ENCODE assay signal across 8 cellular contexts in the genomic region with DNA sequence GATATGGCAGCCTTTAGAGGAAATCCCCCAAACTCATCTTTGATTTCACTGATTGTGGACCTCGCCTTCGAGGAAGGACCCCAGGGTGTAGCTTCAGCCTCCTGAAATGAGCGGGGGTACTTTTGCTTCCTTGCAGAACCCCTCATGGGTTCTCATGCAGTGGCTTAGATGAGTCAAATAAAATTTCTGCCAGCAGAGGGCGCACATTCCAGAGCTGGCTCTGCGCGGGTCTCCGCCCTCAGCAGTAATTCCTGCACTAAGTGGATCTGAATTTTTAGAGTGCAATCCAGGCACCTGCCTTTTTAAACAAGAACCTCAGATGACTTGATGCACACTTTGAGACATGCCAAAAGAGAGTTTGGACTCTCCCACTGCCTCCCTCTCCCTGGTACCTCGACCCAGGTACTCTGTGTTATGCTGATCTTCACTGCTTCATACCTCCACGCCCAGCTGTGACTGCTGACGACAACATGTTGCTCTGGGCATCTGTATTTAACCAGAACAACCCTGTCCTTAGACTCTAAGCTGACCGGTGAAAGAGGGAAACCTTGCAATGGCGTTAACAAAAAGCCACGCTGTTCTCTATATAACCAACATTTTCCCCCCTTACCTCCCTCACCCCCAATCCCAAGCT. TPM values are rescaled to one million over a fixed set of nuclear protein-coding genes. Genes with fewer than 3 reads are reported as not detected.
DNase-seq lines count a peak whose midpoint lies in the region; ATAC-seq and TF ChIP-seq lines count a peak whose summit lies in the region.

No MANE protein-coding gene starts in this region.

- H3K36me3 Mint-ChIP-seq in immature natural killer cell: no peaks in the 10 kb centered on the region

- no peak overlapping the region for H3K27ac Mint-ChIP-seq in immature natural killer cell

- TF ChIP-seq CTCF in retinal pigment epithelial cell (conservative IDR thresholded peaks at IDR 0.05; ENCODE audit: low read depth, low read length): peak; percentile 81

- peak; percentile 90 for ATAC-seq in GM19023 (IDR thresholded peaks at IDR 0.05; ENCODE audit: unreplicated experiment)
- ATAC-seq in HG03280 (IDR thresholded peaks at IDR 0.05; ENCODE audit: unreplicated experiment): peak; percentile 71
- ATAC-seq in Right ventricle myocardium superior (ENCODE audit: poor library complexity): peak; percentile 90

- intact Hi-C loops in Right ventricle myocardium superior (cut with DNase I): loop anchor here (10.0 kb wide), 1 partner anchor 109 kb away; no protein-coding TSS in a partner anchor

- H3K9me3 Mint-ChIP-seq in immature natural killer cell: no peaks in the 10 kb centered on the region

- no peak overlapping the region for H3K4me3 Mint-ChIP-seq in immature natural killer cell

- peaks cover 3 to 21% (median 5%) of the 10 kb centered on the region in 3 donors for H3K27me3 Mint-ChIP-seq in immature natural killer cell (ENCODE audit: low read depth in 3 of 3)

- peak; percentile 4 for DNase-seq in COR-L47 (lab: John Stamatoyannopoulos, UW)
- DNase-seq in NCI-H82 treated with DMSO at 0.1 percent for 48 hours (lab: John Stamatoyannopoulos, UW; ENCODE audit: unreplicated experiment): peak; percentile 37
- DNase-seq in activated naive CD4-positive, alpha-beta T cell treated with Interleukin-2 at 50 U/mL for 16 hours: peak; percentile 8
- peak; percentile 47 for DNase-seq in Right ventricle myocardium superior
- DNase-seq in retinal pigment epithelial cell (ENCODE audit: low read depth): peak; percentile 6
- no peak for DNase-seq in immature natural killer cell

- H3K4me1 Mint-ChIP-seq in immature natural killer cell: no peaks in the 10 kb centered on the region

- no peak overlapping the region for H3K4me3 ChIP-seq in retinal pigment epithelial cell (ENCODE audit: low read length)

RNA-seq across cellular contexts. Expression of gene EGFLAM, which starts 7.3 kb away (rescaled TPM):
- total RNA-seq in Right ventricle myocardium superior: 9.1 TPM
- polyA plus RNA-seq in immature natural killer cell: not detected

Comparison
In these comparisons a context has a peak if more than half of its experiments do, and no peak if none do; other contexts are left out.
1. DNase-seq: peak in COR-L47 (single experiment), NCI-H82 treated with DMSO at 0.1 percent for 48 hours (single experiment), activated naive CD4-positive, alpha-beta T cell treated with Interleukin-2 at 50 U/mL for 16 hours (single experiment), Right ventricle myocardium superior (single experiment) and retinal pigment epithelial cell (single experiment); none in immature natural killer cell (0 of 3).
2. Peak in every context shown above with its lines, with median percentiles within 50 percentile points of each other: ATAC-seq.